ENCODE assay signal across 8 cellular contexts in the genomic region with DNA sequence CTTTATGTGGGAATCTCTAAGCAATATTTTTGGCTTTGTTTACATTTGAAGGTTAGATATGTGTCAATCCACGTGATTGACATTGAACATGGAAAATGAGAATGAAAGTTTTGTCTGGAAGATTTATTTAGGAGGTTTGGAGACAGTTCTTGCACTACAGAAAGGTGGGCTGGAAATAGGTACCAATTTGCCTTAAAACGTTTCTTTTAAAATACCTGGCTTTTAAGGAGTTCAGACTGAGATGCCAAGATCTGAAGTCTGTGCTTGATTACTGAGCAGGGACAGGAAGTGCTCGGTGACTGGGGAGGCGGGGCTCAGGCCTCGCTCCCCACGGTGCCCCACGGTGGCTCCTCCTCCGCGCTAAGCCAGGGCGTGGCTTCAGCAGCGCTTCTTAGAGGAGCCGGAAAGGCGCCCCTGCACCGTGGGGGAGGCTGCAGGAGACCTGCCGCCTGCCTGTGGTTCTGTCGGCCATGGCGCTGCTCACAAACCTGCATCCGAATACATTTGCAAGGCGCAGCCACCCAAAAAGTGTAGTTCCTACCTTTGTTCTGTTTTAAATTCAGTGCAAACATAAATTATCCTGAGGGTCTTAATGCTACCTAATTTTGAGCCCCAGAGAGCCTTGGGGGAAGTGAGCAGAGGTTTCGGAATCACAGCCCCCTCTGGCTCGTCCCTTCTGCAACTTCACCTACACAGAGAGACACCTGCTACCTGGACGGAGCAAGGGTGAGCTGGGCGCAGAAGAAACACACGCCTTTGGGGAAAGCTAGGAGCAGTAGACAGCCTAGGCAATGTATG. TPM values are rescaled to one million over a fixed set of nuclear protein-coding genes. Genes with fewer than 3 reads are reported as not detected.
DNase-seq lines count a peak whose midpoint lies in the region; ATAC-seq and TF ChIP-seq lines count a peak whose summit lies in the region.

No MANE protein-coding gene starts in this region.

- ATAC-seq in HG02840 (IDR thresholded peaks at IDR 0.05; ENCODE audit: low FRiP score, unreplicated experiment) (peak; percentile 30), GM18873 (IDR thresholded peaks at IDR 0.05; ENCODE audit: low FRiP score, unreplicated experiment) (no peak)

- no peak for TF ChIP-seq EP300 in sigmoid colon (IDR thresholded peaks at IDR 0.05)

- WGBS in sigmoid colon, 2 donors: 3 to 6% methylated on average over 24 of the region's 24 CpGs

- no peaks in the 10 kb centered on the region for H3K9me3 ChIP-seq in sigmoid colon

- TF ChIP-seq CTCF in GM12865 (IDR thresholded peaks at IDR 0.05; ENCODE audit: insufficient read depth, low read depth, low read length, missing control alignments) (no peak), astrocyte of the spinal cord (IDR thresholded peaks at IDR 0.05; ENCODE audit: low read depth, low read length) (no peak), sigmoid colon (IDR thresholded peaks at IDR 0.05) (no peak)

- in situ Hi-C loops in astrocyte of the spinal cord (cut with HindIII; ENCODE audit: low sequenced_read_pairs): no loop called here

- TF ChIP-seq POLR2A in sigmoid colon (IDR thresholded peaks at IDR 0.05): peak in 1 of 2 donors; percentile 26

- peaks cover 0 to 29% (median 12%) of the 10 kb centered on the region in 4 donors for H3K36me3 ChIP-seq in sigmoid colon

- no peaks in the 10 kb centered on the region for H3K27me3 ChIP-seq in sigmoid colon

- intact Hi-C loops in sigmoid colon (cut with DNase I): loop anchor here (1.0 to 10.0 kb wide), 6 partner anchors 48 to 450 kb away; a partner anchor contains a TSS

- peaks cover 0 to 77% (median 66%) of the 10 kb centered on the region in 4 donors for H3K4me1 ChIP-seq in sigmoid colon

- peak overlapping the region; percentile 79 to 88 (median 86) for H3K27ac ChIP-seq in sigmoid colon

- peak overlapping the region; percentile 75 for H3K4me3 ChIP-seq in GM12865 (ENCODE audit: low read depth, low read length)
- peak overlapping the region; percentile 2 for H3K4me3 ChIP-seq in astrocyte of the spinal cord (ENCODE audit: low read depth, low read length)
- H3K4me3 ChIP-seq in sigmoid colon: peak overlapping the region in 3 of 4 donors; percentile 26 to 36 (median 36)

- peak; percentile 97 for DNase-seq in GM12865 (ENCODE audit: low read depth)
- peak; percentile 42 for DNase-seq in NCI-H2029 treated with DMSO at 0.1 percent for 48 hours (lab: John Stamatoyannopoulos, UW)
- DNase-seq in T1000 (lab: John Stamatoyannopoulos, UW): peak; percentile 61
- peak; percentile 72 for DNase-seq in astrocyte of the spinal cord (ENCODE audit: low read depth, low spot score)
- peak; percentile 77 for DNase-seq in iPS DF 19.7 (ENCODE audit: low read depth, low spot score)
- peak; percentile 94 for DNase-seq in sigmoid colon

RNA-seq across cellular contexts. Expression of a gene that starts 49.2 kb away (rescaled TPM):
- 10 to 100 TPM; 17.5 to 52.1 (median 21.8) TPM for total RNA-seq in sigmoid colon
- polyA plus RNA-seq in sigmoid colon: 10 to 100 TPM in 1 of 3 donors, 1 to 10 TPM in 2; 7.9 to 26.7 (median 9.6) TPM

RNA-seq across cellular contexts. Expression of a gene that starts 49.3 kb away (rescaled TPM):
- total RNA-seq in sigmoid colon: 100 to 1,000 TPM in 1 of 4 donors, 10 to 100 TPM in 3; 55.7 to 172 (median 66.0) TPM
- 10 to 100 TPM; 63.1 to 84.1 (median 74.9) TPM for polyA plus RNA-seq in sigmoid colon

Comparison
In these comparisons a context has a peak if more than half of its experiments do, and no peak if none do; other contexts are left out.
1. DNase-seq: peak in every context shown above with its lines; median percentile 97 in GM12865; 94 in sigmoid colon; 77 in iPS DF 19.7; 72 in astrocyte of the spinal cord; 61 in T1000; 42 in NCI-H2029 treated with DMSO at 0.1 percent for 48 hours.
2. H3K4me3 ChIP-seq: peak in every context shown above with its lines; median percentile 75 in GM12865; 36 in sigmoid colon; 2 in astrocyte of the spinal cord.